In genomic region chr13:29594710-29595379, GRCh38 we compare ENCODE assay signal across 8 cellular contexts. TPM values are rescaled to one million over a fixed set of nuclear protein-coding genes. Genes with fewer than 3 reads are reported as not detected.
DNase-seq lines count a peak whose midpoint lies in the region; ATAC-seq and TF ChIP-seq lines count a peak whose summit lies in the region.

No MANE protein-coding gene starts in this region.

- ATAC-seq in GM21367 (IDR thresholded peaks at IDR 0.05; ENCODE audit: unreplicated experiment), result peak; percentile 21

- H3K27ac ChIP-seq in iPS-20b (ENCODE audit: low read length), result peak overlapping the region; percentile 22

- H3K4me3 ChIP-seq in astrocyte of the spinal cord (ENCODE audit: low read depth, low read length) (peak overlapping the region; percentile 89), iPS-20b (ENCODE audit: low read length) (peak overlapping the region; percentile 89)

- peaks cover 11% of the 10 kb centered on the region; the same call in 1 of the 2 replicates for H3K4me1 ChIP-seq in iPS-20b (ENCODE audit: insufficient read depth, low read length)

- peak overlapping the region; percentile 88 for H3K9ac ChIP-seq in iPS-20b (ENCODE audit: low read depth, low read length)

- H3K36me3 ChIP-seq in iPS-20b (ENCODE audit: insufficient read depth, low read depth, low read length), result peaks cover 6% of the 10 kb centered on the region; the same call in 1 of the 2 replicates

- H3K9me3 ChIP-seq in iPS-20b (ENCODE audit: insufficient read depth, low read depth, low read length), result no peaks in the 10 kb centered on the region

- peaks cover 13% of the 10 kb centered on the region for H3K27me3 ChIP-seq in iPS-20b (ENCODE audit: insufficient read depth, low read length)

- in situ Hi-C loops in astrocyte of the spinal cord (cut with HindIII; ENCODE audit: low sequenced_read_pairs), result no loop called here

- TF ChIP-seq CTCF in astrocyte of the spinal cord (IDR thresholded peaks at IDR 0.05; ENCODE audit: low read depth, low read length), result no peak

- peak; percentile 72 for DNase-seq in Daoy (ENCODE audit: low read depth)
- peak; percentile 77 for DNase-seq in HT-29 (ENCODE audit: low spot score)
- peak; percentile 48 for DNase-seq in T-helper 9 cell
- DNase-seq in astrocyte of the spinal cord (ENCODE audit: low read depth, low spot score), result peak; percentile 64
- peak; percentile 56 to 68 for DNase-seq in stimulated activated CD4-positive, alpha-beta T cell treated with anti-CD3 and anti-CD28 coated beads, Interleukin-12 subunit alpha, Interleukin-12 subunit beta, amount 100 ng/mL, for 24 hours (ENCODE audit: low read depth in 2 of 2)
- DNase-seq in NCI-H1048 (lab: John Stamatoyannopoulos, UW), result no peak

RNA-seq across cellular contexts. Expression of gene SLC7A1, which starts 0.6 kb away (rescaled TPM):
- total RNA-seq in Daoy (2014; rRNA removed; shearing (Covaris generic)), result 15.6 and 22.0 TPM in 2 replicates
- 77.5 and 89.9 TPM in 2 replicates for total RNA-seq in HT-29 (2014; rRNA removed; shearing (Covaris generic))
